Comparison of ENCODE assay signal across 1 cellular context in the genomic region with DNA sequence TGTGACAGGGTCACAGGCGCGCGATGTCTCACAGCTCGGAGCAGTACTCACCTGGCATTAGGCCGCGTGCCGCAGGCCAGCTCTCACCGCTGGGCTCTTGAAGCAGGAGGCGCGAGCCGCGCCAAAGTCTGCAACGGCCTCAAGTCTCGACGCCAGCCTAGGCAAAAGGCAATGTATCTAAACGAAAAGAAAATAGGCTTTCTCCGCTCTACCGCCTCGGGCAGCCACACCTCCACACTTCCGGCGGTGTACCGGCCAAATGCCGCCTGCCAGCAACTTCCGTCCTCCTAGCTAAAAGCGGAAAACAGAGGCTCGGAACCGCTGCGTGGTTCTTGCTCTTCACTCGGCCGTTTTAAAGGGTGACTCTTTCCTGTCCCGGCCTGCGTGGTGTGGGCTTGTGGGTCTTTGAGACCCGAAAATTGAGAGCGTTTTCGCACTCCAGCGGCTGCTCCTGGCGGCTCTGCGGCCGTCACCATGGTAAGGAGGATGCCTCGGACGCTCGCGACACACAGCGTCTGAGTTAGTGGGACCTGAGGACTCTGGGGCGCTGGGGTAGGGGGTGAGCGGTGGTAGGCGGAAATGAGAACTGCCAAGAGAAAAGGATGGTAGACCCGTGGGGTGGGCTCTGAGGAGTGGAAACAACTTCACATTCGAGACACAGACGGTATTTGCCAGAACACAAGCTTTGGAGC.
TF ChIP-seq lines count a peak whose summit lies in the region.

A gene with protein sequence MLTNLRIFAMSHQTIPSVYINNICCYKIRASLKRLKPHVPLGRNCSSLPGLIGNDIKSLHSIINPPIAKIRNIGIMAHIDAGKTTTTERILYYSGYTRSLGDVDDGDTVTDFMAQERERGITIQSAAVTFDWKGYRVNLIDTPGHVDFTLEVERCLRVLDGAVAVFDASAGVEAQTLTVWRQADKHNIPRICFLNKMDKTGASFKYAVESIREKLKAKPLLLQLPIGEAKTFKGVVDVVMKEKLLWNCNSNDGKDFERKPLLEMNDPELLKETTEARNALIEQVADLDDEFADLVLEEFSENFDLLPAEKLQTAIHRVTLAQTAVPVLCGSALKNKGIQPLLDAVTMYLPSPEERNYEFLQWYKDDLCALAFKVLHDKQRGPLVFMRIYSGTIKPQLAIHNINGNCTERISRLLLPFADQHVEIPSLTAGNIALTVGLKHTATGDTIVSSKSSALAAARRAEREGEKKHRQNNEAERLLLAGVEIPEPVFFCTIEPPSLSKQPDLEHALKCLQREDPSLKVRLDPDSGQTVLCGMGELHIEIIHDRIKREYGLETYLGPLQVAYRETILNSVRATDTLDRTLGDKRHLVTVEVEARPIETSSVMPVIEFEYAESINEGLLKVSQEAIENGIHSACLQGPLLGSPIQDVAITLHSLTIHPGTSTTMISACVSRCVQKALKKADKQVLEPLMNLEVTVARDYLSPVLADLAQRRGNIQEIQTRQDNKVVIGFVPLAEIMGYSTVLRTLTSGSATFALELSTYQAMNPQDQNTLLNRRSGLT (minus strand): TSS at position 231 of the 692 bp plus-strand sequence. CDS start 3,375 bp downstream, outside the sequence.
Gene NSA2 (plus strand): TSS at position 363 of the 692 bp plus-strand sequence. CDS start 112 bp downstream, at position 475.

TF ChIP-seq in HepG2, 621 proteins besides CTCF, POLR2A, EP300 and RAD21 (continued from another document and continues in another):
- TF ChIP-seq, protein P1, sequence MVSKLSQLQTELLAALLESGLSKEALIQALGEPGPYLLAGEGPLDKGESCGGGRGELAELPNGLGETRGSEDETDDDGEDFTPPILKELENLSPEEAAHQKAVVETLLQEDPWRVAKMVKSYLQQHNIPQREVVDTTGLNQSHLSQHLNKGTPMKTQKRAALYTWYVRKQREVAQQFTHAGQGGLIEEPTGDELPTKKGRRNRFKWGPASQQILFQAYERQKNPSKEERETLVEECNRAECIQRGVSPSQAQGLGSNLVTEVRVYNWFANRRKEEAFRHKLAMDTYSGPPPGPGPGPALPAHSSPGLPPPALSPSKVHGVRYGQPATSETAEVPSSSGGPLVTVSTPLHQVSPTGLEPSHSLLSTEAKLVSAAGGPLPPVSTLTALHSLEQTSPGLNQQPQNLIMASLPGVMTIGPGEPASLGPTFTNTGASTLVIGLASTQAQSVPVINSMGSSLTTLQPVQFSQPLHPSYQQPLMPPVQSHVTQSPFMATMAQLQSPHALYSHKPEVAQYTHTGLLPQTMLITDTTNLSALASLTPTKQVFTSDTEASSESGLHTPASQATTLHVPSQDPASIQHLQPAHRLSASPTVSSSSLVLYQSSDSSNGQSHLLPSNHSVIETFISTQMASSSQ (IDR thresholded peaks at IDR 0.05; ENCODE audit: low read depth) = peak; percentile 49; the same call in 1 of the 2 replicates
- TF ChIP-seq, protein P1 (CRISPR knock-in tag; IDR thresholded peaks at IDR 0.05; ENCODE audit: borderline replicate concordance) = peak; percentile 65; the same call in 1 of the 2 replicates
- peak; percentile 60 for TF ChIP-seq TEF (CRISPR knock-in tag; IDR thresholded peaks at IDR 0.05)
- peak; percentile 78 for TF ChIP-seq RBFOX2 (IDR thresholded peaks at IDR 0.05; ENCODE audit: low read depth, low read length)
- TF ChIP-seq, protein P2, sequence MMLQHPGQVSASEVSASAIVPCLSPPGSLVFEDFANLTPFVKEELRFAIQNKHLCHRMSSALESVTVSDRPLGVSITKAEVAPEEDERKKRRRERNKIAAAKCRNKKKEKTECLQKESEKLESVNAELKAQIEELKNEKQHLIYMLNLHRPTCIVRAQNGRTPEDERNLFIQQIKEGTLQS (CRISPR knock-in tag; IDR thresholded peaks at IDR 0.05) = no peak; the same call in 1 of the 2 replicates
- no peak; the same call in 1 of the 2 replicates for TF ChIP-seq MTA1 (CRISPR knock-in tag; IDR thresholded peaks at IDR 0.05; ENCODE audit: borderline replicate concordance)
- peak; percentile 94 for TF ChIP-seq THAP9 (CRISPR knock-in tag; IDR thresholded peaks at IDR 0.05; ENCODE audit: borderline replicate concordance)
- TF ChIP-seq, protein P3, sequence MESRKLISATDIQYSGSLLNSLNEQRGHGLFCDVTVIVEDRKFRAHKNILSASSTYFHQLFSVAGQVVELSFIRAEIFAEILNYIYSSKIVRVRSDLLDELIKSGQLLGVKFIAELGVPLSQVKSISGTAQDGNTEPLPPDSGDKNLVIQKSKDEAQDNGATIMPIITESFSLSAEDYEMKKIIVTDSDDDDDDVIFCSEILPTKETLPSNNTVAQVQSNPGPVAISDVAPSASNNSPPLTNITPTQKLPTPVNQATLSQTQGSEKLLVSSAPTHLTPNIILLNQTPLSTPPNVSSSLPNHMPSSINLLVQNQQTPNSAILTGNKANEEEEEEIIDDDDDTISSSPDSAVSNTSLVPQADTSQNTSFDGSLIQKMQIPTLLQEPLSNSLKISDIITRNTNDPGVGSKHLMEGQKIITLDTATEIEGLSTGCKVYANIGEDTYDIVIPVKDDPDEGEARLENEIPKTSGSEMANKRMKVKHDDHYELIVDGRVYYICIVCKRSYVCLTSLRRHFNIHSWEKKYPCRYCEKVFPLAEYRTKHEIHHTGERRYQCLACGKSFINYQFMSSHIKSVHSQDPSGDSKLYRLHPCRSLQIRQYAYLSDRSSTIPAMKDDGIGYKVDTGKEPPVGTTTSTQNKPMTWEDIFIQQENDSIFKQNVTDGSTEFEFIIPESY (CRISPR knock-in tag; IDR thresholded peaks at IDR 0.05) = peak; percentile 57; the same call in 1 of the 2 replicates
- TF ChIP-seq ATRX (CRISPR knock-in tag; IDR thresholded peaks at IDR 0.05; ENCODE audit: borderline replicate concordance) = no peak
- no peak for TF ChIP-seq SP5 (CRISPR knock-in tag; IDR thresholded peaks at IDR 0.05; ENCODE audit: borderline replicate concordance, low read depth)
- TF ChIP-seq ZNF350 (CRISPR knock-in tag; IDR thresholded peaks at IDR 0.05; ENCODE audit: borderline replicate concordance, low read depth) = peak; percentile 97
- peak; percentile 87; the same call in 1 of the 2 replicates for TF ChIP-seq ZNF225 (CRISPR knock-in tag; IDR thresholded peaks at IDR 0.05)
- TF ChIP-seq XBP1 (CRISPR knock-in tag; IDR thresholded peaks at IDR 0.05) = no peak
- TF ChIP-seq RXRA (CRISPR knock-in tag; IDR thresholded peaks at IDR 0.05) = peak; percentile 82
- no peak for TF ChIP-seq PRPF4 (IDR thresholded peaks at IDR 0.05; ENCODE audit: low read depth, low read length, poor library complexity, severe bottlenecking)
- TF ChIP-seq ZSCAN21 (CRISPR knock-in tag; IDR thresholded peaks at IDR 0.05; ENCODE audit: borderline replicate concordance) = peak; percentile 91
- TF ChIP-seq NAIF1 (CRISPR knock-in tag; IDR thresholded peaks at IDR 0.05; ENCODE audit: borderline replicate concordance) = peak; percentile 34; the same call in 1 of the 2 replicates
- TF ChIP-seq RNF2 (conservative IDR thresholded peaks at IDR 0.05; ENCODE audit: low read depth) = peak; percentile 76; the same call in 1 of the 2 replicates
- TF ChIP-seq IRF2 (CRISPR knock-in tag; IDR thresholded peaks at IDR 0.05) = peak; percentile 94
- TF ChIP-seq ZMYM3 (CRISPR knock-in tag; IDR thresholded peaks at IDR 0.05) = peak; percentile 49; the same call in 1 of the 2 replicates
- TF ChIP-seq SALL1 (CRISPR knock-in tag; IDR thresholded peaks at IDR 0.05) = peak; percentile 93
- peak; percentile 86; the same call in 1 of the 2 replicates for TF ChIP-seq KLF6 (CRISPR knock-in tag; IDR thresholded peaks at IDR 0.05)
- 0 out of 2 replicates have a peak, but pooled peaks have one; percentile 33 for TF ChIP-seq ZNF33B (CRISPR knock-in tag; IDR thresholded peaks at IDR 0.05)
- TF ChIP-seq, protein P4, sequence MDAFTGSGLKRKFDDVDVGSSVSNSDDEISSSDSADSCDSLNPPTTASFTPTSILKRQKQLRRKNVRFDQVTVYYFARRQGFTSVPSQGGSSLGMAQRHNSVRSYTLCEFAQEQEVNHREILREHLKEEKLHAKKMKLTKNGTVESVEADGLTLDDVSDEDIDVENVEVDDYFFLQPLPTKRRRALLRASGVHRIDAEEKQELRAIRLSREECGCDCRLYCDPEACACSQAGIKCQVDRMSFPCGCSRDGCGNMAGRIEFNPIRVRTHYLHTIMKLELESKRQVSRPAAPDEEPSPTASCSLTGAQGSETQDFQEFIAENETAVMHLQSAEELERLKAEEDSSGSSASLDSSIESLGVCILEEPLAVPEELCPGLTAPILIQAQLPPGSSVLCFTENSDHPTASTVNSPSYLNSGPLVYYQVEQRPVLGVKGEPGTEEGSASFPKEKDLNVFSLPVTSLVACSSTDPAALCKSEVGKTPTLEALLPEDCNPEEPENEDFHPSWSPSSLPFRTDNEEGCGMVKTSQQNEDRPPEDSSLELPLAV (CRISPR knock-in tag; conservative IDR thresholded peaks at IDR 0.05; ENCODE audit: low read depth) = no peak
- TF ChIP-seq GTF2F1 (IDR thresholded peaks at IDR 0.05; ENCODE audit: low read length) = peak; percentile 65; the same call in 1 of the 2 replicates
- no peak; the same call in 1 of the 2 replicates for TF ChIP-seq AKAP8 (CRISPR knock-in tag; IDR thresholded peaks at IDR 0.05)
- TF ChIP-seq, protein P5, sequence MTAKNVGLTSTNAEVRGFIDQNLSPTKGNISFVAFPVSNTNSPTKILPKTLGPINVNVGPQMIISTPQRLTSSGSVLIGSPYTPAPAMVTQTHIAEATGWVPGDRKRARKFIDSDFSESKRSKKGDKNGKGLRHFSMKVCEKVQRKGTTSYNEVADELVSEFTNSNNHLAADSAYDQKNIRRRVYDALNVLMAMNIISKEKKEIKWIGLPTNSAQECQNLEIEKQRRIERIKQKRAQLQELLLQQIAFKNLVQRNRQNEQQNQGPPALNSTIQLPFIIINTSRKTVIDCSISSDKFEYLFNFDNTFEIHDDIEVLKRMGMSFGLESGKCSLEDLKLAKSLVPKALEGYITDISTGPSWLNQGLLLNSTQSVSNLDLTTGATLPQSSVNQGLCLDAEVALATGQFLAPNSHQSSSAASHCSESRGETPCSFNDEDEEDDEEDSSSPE (CRISPR knock-in tag; IDR thresholded peaks at IDR 0.05) = peak; percentile 60
- peak; percentile 84 for TF ChIP-seq MED1 (CRISPR knock-in tag; IDR thresholded peaks at IDR 0.05)
- no peak for TF ChIP-seq GPN1 (CRISPR knock-in tag; IDR thresholded peaks at IDR 0.05; ENCODE audit: borderline replicate concordance)
- TF ChIP-seq CREM (IDR thresholded peaks at IDR 0.05) = peak; percentile 86
- no peak; the same call in 1 of the 2 replicates for TF ChIP-seq CREM (CRISPR knock-in tag; IDR thresholded peaks at IDR 0.05)
- TF ChIP-seq, protein P6, sequence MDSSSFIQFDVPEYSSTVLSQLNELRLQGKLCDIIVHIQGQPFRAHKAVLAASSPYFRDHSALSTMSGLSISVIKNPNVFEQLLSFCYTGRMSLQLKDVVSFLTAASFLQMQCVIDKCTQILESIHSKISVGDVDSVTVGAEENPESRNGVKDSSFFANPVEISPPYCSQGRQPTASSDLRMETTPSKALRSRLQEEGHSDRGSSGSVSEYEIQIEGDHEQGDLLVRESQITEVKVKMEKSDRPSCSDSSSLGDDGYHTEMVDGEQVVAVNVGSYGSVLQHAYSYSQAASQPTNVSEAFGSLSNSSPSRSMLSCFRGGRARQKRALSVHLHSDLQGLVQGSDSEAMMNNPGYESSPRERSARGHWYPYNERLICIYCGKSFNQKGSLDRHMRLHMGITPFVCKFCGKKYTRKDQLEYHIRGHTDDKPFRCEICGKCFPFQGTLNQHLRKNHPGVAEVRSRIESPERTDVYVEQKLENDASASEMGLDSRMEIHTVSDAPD (CRISPR knock-in tag; IDR thresholded peaks at IDR 0.05) = peak; percentile 58; the same call in 1 of the 2 replicates
- TF ChIP-seq, protein P7, sequence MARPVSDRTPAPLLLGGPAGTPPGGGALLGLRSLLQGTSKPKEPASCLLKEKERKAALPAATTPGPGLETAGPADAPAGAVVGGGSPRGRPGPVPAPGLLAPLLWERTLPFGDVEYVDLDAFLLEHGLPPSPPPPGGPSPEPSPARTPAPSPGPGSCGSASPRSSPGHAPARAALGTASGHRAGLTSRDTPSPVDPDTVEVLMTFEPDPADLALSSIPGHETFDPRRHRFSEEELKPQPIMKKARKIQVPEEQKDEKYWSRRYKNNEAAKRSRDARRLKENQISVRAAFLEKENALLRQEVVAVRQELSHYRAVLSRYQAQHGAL (CRISPR knock-in tag; IDR thresholded peaks at IDR 0.05; ENCODE audit: not compliant biosample characterization) = no peak
- peak; percentile 42; the same call in 1 of the 2 replicates for TF ChIP-seq ELF4 (CRISPR knock-in tag; IDR thresholded peaks at IDR 0.05; ENCODE audit: borderline replicate concordance)
